In the genomic region with DNA sequence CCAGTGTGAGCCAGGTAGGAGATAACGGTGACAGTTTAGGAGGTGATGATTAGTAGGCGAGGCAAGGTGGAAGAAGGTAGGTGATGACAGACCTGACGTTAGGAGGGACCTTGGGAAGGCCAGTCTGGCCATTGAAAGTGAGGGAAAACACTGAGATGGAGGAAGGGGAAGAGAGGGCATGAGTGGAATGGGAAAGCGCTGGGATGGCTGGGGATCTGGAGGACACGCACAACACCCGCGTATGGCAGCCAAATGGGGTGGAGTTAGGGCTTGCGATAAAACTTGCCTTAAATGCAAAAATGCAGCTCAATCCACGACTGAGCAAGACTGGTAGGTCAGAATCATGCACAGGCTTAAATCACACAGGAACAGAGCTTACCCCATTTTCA, we compare ENCODE assay signal across 9 cellular contexts. TPM values are rescaled to one million over a fixed set of nuclear protein-coding genes. Genes with fewer than 3 reads are reported as not detected.
DNase-seq lines count a peak whose midpoint lies in the region; ATAC-seq and TF ChIP-seq lines count a peak whose summit lies in the region.
"Had no signal": no experiment of that assay in that cellular context is flagged by ENCODE, and none has a peak within 500 bp of the region (broad histone marks: within the 10 kb centered on the region; RNA-seq: fewer than 3 reads in every experiment).

No MANE protein-coding gene starts in this region.

- DNase-seq in activated naive CD4-positive, alpha-beta T cell treated with anti-CD3 and anti-CD28 coated beads, Interleukin-2, amount 10 ng/mL, durations not matched to agents 7 days and 5 days = no peak
- no peak for DNase-seq in activated naive CD4-positive, alpha-beta T cell treated with anti-CD3 and anti-CD28 coated beads, Interleukin-2, amount 50 U/mL, for 16 hours
- no peak for DNase-seq in upper lobe of right lung
- no peak for DNase-seq in activated CD4-positive, CD25-positive, alpha-beta regulatory T cell (lab: John Stamatoyannopoulos, UW)
- DNase-seq in mesenteric fat pad (ENCODE audit: low spot score) = no peak
- DNase-seq: DND-41 had no signal

- H3K36me3 Mint-ChIP-seq in activated naive CD4-positive, alpha-beta T cell treated with anti-CD3 and anti-CD28 coated beads, Interleukin-2, amount 10 ng/mL, durations not matched to agents 7 days and 5 days = no peaks in the 10 kb centered on the region
- no peaks in the 10 kb centered on the region for H3K36me3 Mint-ChIP-seq in dendritic cell treated with granulocyte-macrophage colony-stimulating factor and Interleukin-4, amounts not matched to agents 40 ng/mL and 50 ng/mL, for 4 days (ENCODE audit: low read depth)

- H3K4me3 ChIP-seq in mononuclear cell (ENCODE audit: low read length) (peak overlapping the region; percentile 45), upper lobe of right lung (peak overlapping the region; percentile 62)

- H3K4me1 ChIP-seq in mononuclear cell (ENCODE audit: insufficient read depth, low read length) (peaks cover 10% of the 10 kb centered on the region), upper lobe of right lung (no peaks in the 10 kb centered on the region)

- peaks cover 22% of the 10 kb centered on the region for H3K4me1 Mint-ChIP-seq in activated naive CD4-positive, alpha-beta T cell treated with anti-CD3 and anti-CD28 coated beads, Interleukin-2, amount 10 ng/mL, durations not matched to agents 7 days and 5 days
- peaks cover 19% of the 10 kb centered on the region for H3K4me1 Mint-ChIP-seq in dendritic cell treated with granulocyte-macrophage colony-stimulating factor and Interleukin-4, amounts not matched to agents 40 ng/mL and 50 ng/mL, for 4 days (ENCODE audit: low read depth)

- H3K9me3 ChIP-seq in mononuclear cell (ENCODE audit: low read depth, low read length) (no peaks in the 10 kb centered on the region), upper lobe of right lung (no peaks in the 10 kb centered on the region)

- intact Hi-C loops in dendritic cell treated with granulocyte-macrophage colony-stimulating factor and Interleukin-4, amounts not matched to agents 40 ng/mL and 50 ng/mL, for 4 days (cut with micrococcal nuclease) = no loop called here
- intact Hi-C loops in upper lobe of right lung (cut with DNase I) = no loop called here

- H3K27ac Mint-ChIP-seq in activated naive CD4-positive, alpha-beta T cell treated with anti-CD3 and anti-CD28 coated beads, Interleukin-2, amount 10 ng/mL, durations not matched to agents 7 days and 5 days = peak overlapping the region; percentile 56
- H3K27ac Mint-ChIP-seq in dendritic cell treated with granulocyte-macrophage colony-stimulating factor and Interleukin-4, amounts not matched to agents 40 ng/mL and 50 ng/mL, for 4 days = no peak overlapping the region

- TF ChIP-seq CTCF in upper lobe of right lung (IDR thresholded peaks at IDR 0.05) = no peak

- H3K4me3 Mint-ChIP-seq in activated naive CD4-positive, alpha-beta T cell treated with anti-CD3 and anti-CD28 coated beads, Interleukin-2, amount 10 ng/mL, durations not matched to agents 7 days and 5 days = peak overlapping the region; percentile 73
- peak overlapping the region; percentile 77 for H3K4me3 Mint-ChIP-seq in dendritic cell treated with granulocyte-macrophage colony-stimulating factor and Interleukin-4, amounts not matched to agents 40 ng/mL and 50 ng/mL, for 4 days

- H3K27me3 ChIP-seq in mononuclear cell (ENCODE audit: insufficient read depth, low read length) = no peaks in the 10 kb centered on the region
- no peaks in the 10 kb centered on the region for H3K27me3 ChIP-seq in upper lobe of right lung

- H3K9me3 Mint-ChIP-seq in activated naive CD4-positive, alpha-beta T cell treated with anti-CD3 and anti-CD28 coated beads, Interleukin-2, amount 10 ng/mL, durations not matched to agents 7 days and 5 days = no peaks in the 10 kb centered on the region
- H3K9me3 Mint-ChIP-seq in dendritic cell treated with granulocyte-macrophage colony-stimulating factor and Interleukin-4, amounts not matched to agents 40 ng/mL and 50 ng/mL, for 4 days = no peaks in the 10 kb centered on the region

- CTCF ChIA-PET in activated naive CD4-positive, alpha-beta T cell treated with anti-CD3 and anti-CD28 coated beads, Interleukin-2, amount 10 ng/mL, durations not matched to agents 7 days and 5 days (lab: Charles Lee) = interaction anchor here (0.7 to 1.3 kb wide), 2 partner anchors 12 to 92 kb away, joined by 3 to 4 read pairs; no protein-coding TSS in a partner anchor

- H3K27me3 Mint-ChIP-seq in activated naive CD4-positive, alpha-beta T cell treated with anti-CD3 and anti-CD28 coated beads, Interleukin-2, amount 10 ng/mL, durations not matched to agents 7 days and 5 days = peaks cover 3% of the 10 kb centered on the region
- H3K27me3 Mint-ChIP-seq in dendritic cell treated with granulocyte-macrophage colony-stimulating factor and Interleukin-4, amounts not matched to agents 40 ng/mL and 50 ng/mL, for 4 days = peaks cover 24% of the 10 kb centered on the region

- ATAC-seq in upper lobe of right lung (peak; percentile 1), HG03095 (IDR thresholded peaks at IDR 0.05; ENCODE audit: unreplicated experiment) (no peak)

- H3K36me3 ChIP-seq in upper lobe of right lung = no peaks in the 10 kb centered on the region

- peak overlapping the region; percentile 70 for H3K27ac ChIP-seq in upper lobe of right lung

RNA-seq across cellular contexts. Expression of gene CDKL2, which starts 0.6 kb away (rescaled TPM):
- 0.21 TPM for total RNA-seq in mononuclear cell
- total RNA-seq in upper lobe of right lung = 20.6 TPM
- total RNA-seq in mesenteric fat pad = not detected

RNA-seq across cellular contexts. Expression of gene G3BP2, which starts 42.3 kb away (rescaled TPM):
- total RNA-seq in mononuclear cell = 228 TPM
- total RNA-seq in upper lobe of right lung = 102 TPM
- 72.6 TPM for total RNA-seq in mesenteric fat pad

Comparison
In these comparisons a context has a peak if more than half of its experiments do, and no peak if none do; other contexts are left out.
1. RNA of gene CDKL2, which starts 0.6 kb away (total RNA-seq): 20.6 TPM in upper lobe of right lung (single experiment); 0.21 TPM in mononuclear cell (single experiment) and not detected in mesenteric fat pad (single experiment); every median in the first group is over 10 times any median in the second.